Comparison of ENCODE assay signal across 14 cellular contexts in the genomic region with DNA sequence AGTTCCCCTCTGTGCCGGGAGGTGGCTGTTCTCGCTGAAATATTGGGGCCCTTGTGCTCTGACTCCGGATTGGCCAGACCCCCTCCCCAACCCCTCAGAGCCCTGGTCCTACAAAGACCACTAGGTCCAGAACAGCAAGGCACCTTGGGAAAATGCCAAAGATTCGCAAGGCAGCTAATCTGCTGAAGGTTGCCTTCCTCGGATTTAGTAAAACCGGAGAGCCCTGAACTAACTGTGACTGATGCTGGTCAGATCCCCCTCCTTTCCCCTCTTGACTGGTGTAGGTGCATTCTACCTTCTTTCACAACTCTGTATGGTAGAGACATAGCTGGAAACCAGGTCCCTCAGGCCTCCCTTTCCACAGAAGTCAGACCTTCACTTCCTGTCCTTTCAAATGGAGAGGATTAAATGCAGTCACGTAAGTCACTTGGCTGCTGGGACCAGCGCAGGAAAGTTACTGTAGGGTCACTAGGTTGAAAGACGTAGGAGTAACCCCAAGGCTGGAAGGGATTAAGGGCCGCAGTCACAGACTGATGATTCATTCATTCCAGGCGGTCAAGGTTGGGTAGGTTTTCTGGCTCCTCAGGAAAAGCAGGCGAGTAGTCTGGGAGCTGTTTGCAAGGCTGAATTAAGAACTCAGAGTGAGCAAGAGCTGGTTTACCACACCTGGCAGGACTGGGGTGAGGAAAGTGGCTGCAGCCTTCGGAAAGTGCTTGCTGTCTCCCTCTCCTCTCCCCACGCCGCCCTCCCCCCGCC. TPM values are rescaled to one million over a fixed set of nuclear protein-coding genes. Genes with fewer than 3 reads are reported as not detected.
DNase-seq lines count a peak whose midpoint lies in the region; ATAC-seq and TF ChIP-seq lines count a peak whose summit lies in the region.
"Had no signal": no experiment of that assay in that cellular context is flagged by ENCODE, and none has a peak within 500 bp of the region (broad histone marks: within the 10 kb centered on the region; RNA-seq: fewer than 3 reads in every experiment).

No MANE protein-coding gene starts in this region.

- H3K27ac ChIP-seq in Panc1 (ENCODE audit: low read length): peak overlapping the region; percentile 67
- H3K27ac ChIP-seq in esophagus squamous epithelium: no peak overlapping the region
- H3K27ac ChIP-seq: body of pancreas, skin epidermis, upper lobe of left lung had no signal

- intact Hi-C loops in Panc1 (cut with micrococcal nuclease; ENCODE audit: unreplicated experiment) (no loop called here), esophagus squamous epithelium (cut with DNase I) (no loop called here)

- TF ChIP-seq POLR2A in esophagus squamous epithelium (IDR thresholded peaks at IDR 0.05): no peak

- H3K9me3 ChIP-seq in Panc1 (ENCODE audit: control insufficient read depth, insufficient read depth, low read depth, low read length) (no peaks in the 10 kb centered on the region), esophagus squamous epithelium (peaks cover 0 to 8% (median 6%) of the 10 kb centered on the region in 3 donors)
- H3K9me3 ChIP-seq: body of pancreas, upper lobe of left lung had no signal

- in situ Hi-C loops in Panc1 (cut with HindIII; ENCODE audit: low pct_unique_long_range_greater_than_20kb, low sequenced_read_pairs): no loop called here

- no TSS peak for BruUV-seq in Panc1 (replicated peaks; lab: Mats Ljungman, UMichigan)

- ATAC-seq in activated T-cell treated with anti-CD3 and anti-CD28 coated beads, Interleukin-2, amount 50 U/mL, for 72 hours (replicated peaks in 1 of 2): no peak
- ATAC-seq in Panc1: peak; percentile 77
- no peak for ATAC-seq in omental fat pad (ENCODE audit: low FRiP score)

- POLR2A ChIA-PET in Panc1 (lab: Charles Lee): no interaction called here

- H3K27me3 ChIP-seq in Panc1 (ENCODE audit: control insufficient read depth, insufficient read depth, low read length): no peaks in the 10 kb centered on the region
- H3K27me3 ChIP-seq in esophagus squamous epithelium: peaks cover 39 to 100% (median 81%) of the 10 kb centered on the region in 4 donors

- peaks cover 20% of the 10 kb centered on the region for H3K4me1 ChIP-seq in Panc1 (ENCODE audit: control insufficient read depth, insufficient read depth, low read length)
- H3K4me1 ChIP-seq in esophagus squamous epithelium: peaks cover 16 to 78% (median 35%) of the 10 kb centered on the region in 3 donors

- H3K27ac Mint-ChIP-seq in activated T-cell treated with anti-CD3 and anti-CD28 coated beads, Interleukin-2, amount 50 U/mL, for 72 hours: peak overlapping the region; percentile 39

- H3K36me3 Mint-ChIP-seq in activated T-cell treated with anti-CD3 and anti-CD28 coated beads, Interleukin-2, amount 50 U/mL, for 72 hours (ENCODE audit: insufficient read depth in 2 of 2): peaks cover 2% of the 10 kb centered on the region in 2 donors

- H3K36me3 ChIP-seq in Panc1 (ENCODE audit: control insufficient read depth, insufficient read depth, low read length) (no peaks in the 10 kb centered on the region), esophagus squamous epithelium (no peaks in the 10 kb centered on the region)
- H3K36me3 ChIP-seq: upper lobe of left lung had no signal

- CTCF ChIA-PET in Panc1 (lab: Charles Lee): interaction anchor here (0.8 kb wide), 1 partner anchor 122 kb away, joined by 3 read pairs; no protein-coding TSS in a partner anchor

- H3K4me3 ChIP-seq in Panc1 (ENCODE audit: low read depth in 2 of 2, low read length in 2 of 2) (no peak overlapping the region), retinal pigment epithelial cell (ENCODE audit: low read length) (no peak overlapping the region), esophagus squamous epithelium (no peak overlapping the region)

- H3K27me3 Mint-ChIP-seq in activated T-cell treated with anti-CD3 and anti-CD28 coated beads, Interleukin-2, amount 50 U/mL, for 72 hours (ENCODE audit: low read depth): peaks cover 90% of the 10 kb centered on the region

- 17 to 21% methylated on average over 5 to 7 of the region's 16 CpGs for WGBS in esophagus squamous epithelium, 2 donors

- H3K9me3 Mint-ChIP-seq in activated T-cell treated with anti-CD3 and anti-CD28 coated beads, Interleukin-2, amount 50 U/mL, for 72 hours: no peaks in the 10 kb centered on the region

- no peak for TF ChIP-seq CTCF in Panc1 (IDR thresholded peaks at IDR 0.05)
- no peak for TF ChIP-seq CTCF in retinal pigment epithelial cell (conservative IDR thresholded peaks at IDR 0.05; ENCODE audit: low read depth, low read length)
- no peak for TF ChIP-seq CTCF in esophagus squamous epithelium (IDR thresholded peaks at IDR 0.05)
- TF ChIP-seq CTCF in omental fat pad (IDR thresholded peaks at IDR 0.05): no peak

- H3K4me1 Mint-ChIP-seq in activated T-cell treated with anti-CD3 and anti-CD28 coated beads, Interleukin-2, amount 50 U/mL, for 72 hours (ENCODE audit: low read depth): peaks cover 65% of the 10 kb centered on the region

- DNase-seq in activated T-cell treated with anti-CD3 and anti-CD28 coated beads, Interleukin-2, amount 50 U/mL, for 72 hours: no peak
- DNase-seq in activated T-cell treated with anti-CD3 and anti-CD28 coated beads for 4 hours (no peak), Panc1 (ENCODE audit: low read depth, low spot score) (peak; percentile 2), fibroblast of gingiva (ENCODE audit: low read depth) (peak; percentile 77), retinal pigment epithelial cell (ENCODE audit: low read depth) (peak; percentile 27), DMS79 treated with DMSO at 0.1 percent for 48 hours (lab: John Stamatoyannopoulos, UW) (no peak), esophagus squamous epithelium (lab: John Stamatoyannopoulos, UW) (no peak), omental fat pad (ENCODE audit: low spot score) (no peak)
- DNase-seq: ACHN, body of pancreas, NCI-H1694 treated with DMSO at 0.1 percent for 48 hours had no signal

- H3K4me3 Mint-ChIP-seq in activated T-cell treated with anti-CD3 and anti-CD28 coated beads, Interleukin-2, amount 50 U/mL, for 72 hours: peak overlapping the region in 1 of 2 donors; percentile 25

RNA-seq across cellular contexts. Expression of gene BARX1, which starts 5.3 kb away (rescaled TPM):
- total RNA-seq in activated T-cell treated with anti-CD3 and anti-CD28 coated beads, Interleukin-2, amount 50 U/mL, for 72 hours: 1 to 10 TPM in 1 of 2 donors, under 1 TPM in 1; 0.38 to 1.7 TPM
- total RNA-seq in Panc1 (2021; ENCODE audit: unreplicated experiment) (81.2 TPM), esophagus squamous epithelium (not detected), omental fat pad (10 to 100 TPM in 3 of 4 donors, not detected in 1; 17.1 to 20.2 (median 20.2) TPM)
- 105 TPM for polyA plus RNA-seq in Panc1 (2012; ENCODE audit: insufficient read length)
- total RNA-seq: endothelial cell of umbilical vein, upper lobe of left lung had no signal
- polyA plus RNA-seq: endothelial cell of umbilical vein had no signal

Comparison
In these comparisons a context has a peak if more than half of its experiments do, and no peak if none do; other contexts are left out.
1. DNase-seq: peak in Panc1 (single experiment), fibroblast of gingiva (single experiment) and retinal pigment epithelial cell (single experiment); none in activated T-cell treated with anti-CD3 and anti-CD28 coated beads, Interleukin-2, amount 50 U/mL, for 72 hours (0 of 2), activated T-cell treated with anti-CD3 and anti-CD28 coated beads for 4 hours (single experiment), DMS79 treated with DMSO at 0.1 percent for 48 hours (single experiment), esophagus squamous epithelium (single experiment) and omental fat pad (single experiment).